In the genomic region with DNA sequence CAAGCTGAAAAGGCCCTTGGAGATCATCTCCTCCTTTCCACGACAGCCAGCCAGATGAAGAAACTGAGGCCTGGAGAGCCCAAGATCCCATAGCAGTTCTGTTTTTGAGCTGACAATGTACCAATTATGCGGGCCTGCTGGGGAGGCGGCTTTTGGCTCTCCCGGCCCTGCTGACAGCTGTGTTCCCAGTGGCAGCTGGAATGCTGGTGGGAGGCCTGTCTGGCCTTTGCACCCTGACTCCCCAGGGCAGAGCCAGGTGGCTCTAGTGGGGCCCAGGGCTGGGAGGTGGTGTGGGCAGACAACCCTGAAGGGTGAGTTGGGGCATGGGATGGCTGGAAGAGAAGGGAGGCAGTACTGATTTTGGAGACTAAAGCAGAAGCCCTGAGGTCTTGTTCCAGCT, we compare ENCODE assay signal across 1 cellular context.
TF ChIP-seq lines count a peak whose summit lies in the region.

No MANE protein-coding gene starts in this region.

TF ChIP-seq in HepG2, 621 proteins besides CTCF, POLR2A, EP300 and RAD21 (continued from another document and continues in another):
- TF ChIP-seq, protein P1, sequence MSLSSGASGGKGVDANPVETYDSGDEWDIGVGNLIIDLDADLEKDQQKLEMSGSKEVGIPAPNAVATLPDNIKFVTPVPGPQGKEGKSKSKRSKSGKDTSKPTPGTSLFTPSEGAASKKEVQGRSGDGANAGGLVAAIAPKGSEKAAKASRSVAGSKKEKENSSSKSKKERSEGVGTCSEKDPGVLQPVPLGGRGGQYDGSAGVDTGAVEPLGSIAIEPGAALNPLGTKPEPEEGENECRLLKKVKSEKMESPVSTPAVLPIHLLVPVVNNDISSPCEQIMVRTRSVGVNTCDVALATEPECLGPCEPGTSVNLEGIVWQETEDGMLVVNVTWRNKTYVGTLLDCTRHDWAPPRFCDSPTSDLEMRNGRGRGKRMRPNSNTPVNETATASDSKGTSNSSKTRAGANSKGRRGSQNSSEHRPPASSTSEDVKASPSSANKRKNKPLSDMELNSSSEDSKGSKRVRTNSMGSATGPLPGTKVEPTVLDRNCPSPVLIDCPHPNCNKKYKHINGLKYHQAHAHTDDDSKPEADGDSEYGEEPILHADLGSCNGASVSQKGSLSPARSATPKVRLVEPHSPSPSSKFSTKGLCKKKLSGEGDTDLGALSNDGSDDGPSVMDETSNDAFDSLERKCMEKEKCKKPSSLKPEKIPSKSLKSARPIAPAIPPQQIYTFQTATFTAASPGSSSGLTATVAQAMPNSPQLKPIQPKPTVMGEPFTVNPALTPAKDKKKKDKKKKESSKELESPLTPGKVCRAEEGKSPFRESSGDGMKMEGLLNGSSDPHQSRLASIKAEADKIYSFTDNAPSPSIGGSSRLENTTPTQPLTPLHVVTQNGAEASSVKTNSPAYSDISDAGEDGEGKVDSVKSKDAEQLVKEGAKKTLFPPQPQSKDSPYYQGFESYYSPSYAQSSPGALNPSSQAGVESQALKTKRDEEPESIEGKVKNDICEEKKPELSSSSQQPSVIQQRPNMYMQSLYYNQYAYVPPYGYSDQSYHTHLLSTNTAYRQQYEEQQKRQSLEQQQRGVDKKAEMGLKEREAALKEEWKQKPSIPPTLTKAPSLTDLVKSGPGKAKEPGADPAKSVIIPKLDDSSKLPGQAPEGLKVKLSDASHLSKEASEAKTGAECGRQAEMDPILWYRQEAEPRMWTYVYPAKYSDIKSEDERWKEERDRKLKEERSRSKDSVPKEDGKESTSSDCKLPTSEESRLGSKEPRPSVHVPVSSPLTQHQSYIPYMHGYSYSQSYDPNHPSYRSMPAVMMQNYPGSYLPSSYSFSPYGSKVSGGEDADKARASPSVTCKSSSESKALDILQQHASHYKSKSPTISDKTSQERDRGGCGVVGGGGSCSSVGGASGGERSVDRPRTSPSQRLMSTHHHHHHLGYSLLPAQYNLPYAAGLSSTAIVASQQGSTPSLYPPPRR (CRISPR knock-in tag; IDR thresholded peaks at IDR 0.05; ENCODE audit: borderline replicate concordance), result 0 out of 2 replicates have a peak, but pooled peaks have one; percentile 43
- no peak for TF ChIP-seq JARID2 (CRISPR knock-in tag; IDR thresholded peaks at IDR 0.05; ENCODE audit: insufficient replicate concordance)
- 0 out of 2 replicates have a peak, but pooled peaks have one; percentile 43 for TF ChIP-seq HMG20A (CRISPR knock-in tag; IDR thresholded peaks at IDR 0.05; ENCODE audit: borderline replicate concordance)
- no peak for TF ChIP-seq ZNF550 (CRISPR knock-in tag; IDR thresholded peaks at IDR 0.05; ENCODE audit: borderline replicate concordance)
- TF ChIP-seq HOMEZ (CRISPR knock-in tag; IDR thresholded peaks at IDR 0.05; ENCODE audit: low read depth), result peak; percentile 28; the same call in 1 of the 2 replicates
- TF ChIP-seq SMAD1 (CRISPR knock-in tag; IDR thresholded peaks at IDR 0.05; ENCODE audit: borderline replicate concordance, low read depth), result no peak
- 0 out of 2 replicates have a peak, but pooled peaks have one; percentile 24 for TF ChIP-seq DRAP1 (CRISPR knock-in tag; IDR thresholded peaks at IDR 0.05)
- peak; percentile 51; the same call in 1 of the 2 replicates for TF ChIP-seq PHF21A (CRISPR knock-in tag; IDR thresholded peaks at IDR 0.05)
- peak; percentile 36; the same call in 1 of the 2 replicates for TF ChIP-seq FOXO1 (CRISPR knock-in tag; IDR thresholded peaks at IDR 0.05)
- TF ChIP-seq, protein P2, sequence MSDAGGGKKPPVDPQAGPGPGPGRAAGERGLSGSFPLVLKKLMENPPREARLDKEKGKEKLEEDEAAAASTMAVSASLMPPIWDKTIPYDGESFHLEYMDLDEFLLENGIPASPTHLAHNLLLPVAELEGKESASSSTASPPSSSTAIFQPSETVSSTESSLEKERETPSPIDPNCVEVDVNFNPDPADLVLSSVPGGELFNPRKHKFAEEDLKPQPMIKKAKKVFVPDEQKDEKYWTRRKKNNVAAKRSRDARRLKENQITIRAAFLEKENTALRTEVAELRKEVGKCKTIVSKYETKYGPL (CRISPR knock-in tag; IDR thresholded peaks at IDR 0.05), result no peak
- TF ChIP-seq FOXA3 (CRISPR knock-in tag; IDR thresholded peaks at IDR 0.05), result 0 out of 2 replicates have a peak, but pooled peaks have one; percentile 9
- TF ChIP-seq ZNF768 (CRISPR knock-in tag; IDR thresholded peaks at IDR 0.05), result peak; percentile 92; the same call in 1 of the 2 replicates
- no peak for TF ChIP-seq UBTF (CRISPR knock-in tag; IDR thresholded peaks at IDR 0.05)
- TF ChIP-seq ZFX (CRISPR knock-in tag; IDR thresholded peaks at IDR 0.05; ENCODE audit: low read depth), result peak; percentile 82
- no peak for TF ChIP-seq NR2F2 (IDR thresholded peaks at IDR 0.05; ENCODE audit: borderline replicate concordance, low read depth)
- no peak for TF ChIP-seq GZF1 (CRISPR knock-in tag; IDR thresholded peaks at IDR 0.05)
- no peak for TF ChIP-seq NCOA1 (CRISPR knock-in tag; IDR thresholded peaks at IDR 0.05)
- no peak for TF ChIP-seq ZNF431 (CRISPR knock-in tag; IDR thresholded peaks at IDR 0.05; ENCODE audit: borderline replicate concordance, low read depth)
- no peak for TF ChIP-seq ZNF557 (CRISPR knock-in tag; IDR thresholded peaks at IDR 0.05)
- 0 out of 2 replicates have a peak, but pooled peaks have one; percentile 46 for TF ChIP-seq GATAD2A (CRISPR knock-in tag; IDR thresholded peaks at IDR 0.05)
- peak; percentile 88 for TF ChIP-seq ZMYM3 (CRISPR knock-in tag; IDR thresholded peaks at IDR 0.05)
- TF ChIP-seq ZNF12 (CRISPR knock-in tag; IDR thresholded peaks at IDR 0.05), result no peak
- no peak for TF ChIP-seq NONO (IDR thresholded peaks at IDR 0.05)
- no peak for TF ChIP-seq NONO (CRISPR knock-in tag; conservative IDR thresholded peaks at IDR 0.05)
- no peak for TF ChIP-seq ZNF296 (CRISPR knock-in tag; conservative IDR thresholded peaks at IDR 0.05)
- no peak for TF ChIP-seq HOXA9 (CRISPR knock-in tag; IDR thresholded peaks at IDR 0.05; ENCODE audit: borderline replicate concordance)
- 0 out of 2 replicates have a peak, but pooled peaks have one; percentile 32 for TF ChIP-seq IKZF5 (CRISPR knock-in tag; IDR thresholded peaks at IDR 0.05)
- TF ChIP-seq ZNF496 (CRISPR knock-in tag; IDR thresholded peaks at IDR 0.05; ENCODE audit: insufficient replicate concordance), result no peak
- no peak for TF ChIP-seq ZNF121 (CRISPR knock-in tag; IDR thresholded peaks at IDR 0.05)
- TF ChIP-seq, protein P3, sequence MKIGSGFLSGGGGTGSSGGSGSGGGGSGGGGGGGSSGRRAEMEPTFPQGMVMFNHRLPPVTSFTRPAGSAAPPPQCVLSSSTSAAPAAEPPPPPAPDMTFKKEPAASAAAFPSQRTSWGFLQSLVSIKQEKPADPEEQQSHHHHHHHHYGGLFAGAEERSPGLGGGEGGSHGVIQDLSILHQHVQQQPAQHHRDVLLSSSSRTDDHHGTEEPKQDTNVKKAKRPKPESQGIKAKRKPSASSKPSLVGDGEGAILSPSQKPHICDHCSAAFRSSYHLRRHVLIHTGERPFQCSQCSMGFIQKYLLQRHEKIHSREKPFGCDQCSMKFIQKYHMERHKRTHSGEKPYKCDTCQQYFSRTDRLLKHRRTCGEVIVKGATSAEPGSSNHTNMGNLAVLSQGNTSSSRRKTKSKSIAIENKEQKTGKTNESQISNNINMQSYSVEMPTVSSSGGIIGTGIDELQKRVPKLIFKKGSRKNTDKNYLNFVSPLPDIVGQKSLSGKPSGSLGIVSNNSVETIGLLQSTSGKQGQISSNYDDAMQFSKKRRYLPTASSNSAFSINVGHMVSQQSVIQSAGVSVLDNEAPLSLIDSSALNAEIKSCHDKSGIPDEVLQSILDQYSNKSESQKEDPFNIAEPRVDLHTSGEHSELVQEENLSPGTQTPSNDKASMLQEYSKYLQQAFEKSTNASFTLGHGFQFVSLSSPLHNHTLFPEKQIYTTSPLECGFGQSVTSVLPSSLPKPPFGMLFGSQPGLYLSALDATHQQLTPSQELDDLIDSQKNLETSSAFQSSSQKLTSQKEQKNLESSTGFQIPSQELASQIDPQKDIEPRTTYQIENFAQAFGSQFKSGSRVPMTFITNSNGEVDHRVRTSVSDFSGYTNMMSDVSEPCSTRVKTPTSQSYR (CRISPR knock-in tag; IDR thresholded peaks at IDR 0.05; ENCODE audit: borderline replicate concordance), result peak; percentile 59
- no peak for TF ChIP-seq SP4 (CRISPR knock-in tag; IDR thresholded peaks at IDR 0.05)
- no peak for TF ChIP-seq ZNF800 (CRISPR knock-in tag; IDR thresholded peaks at IDR 0.05)
- no peak for TF ChIP-seq KDM5A (IDR thresholded peaks at IDR 0.05; ENCODE audit: borderline replicate concordance, low read length)
- TF ChIP-seq, protein P4, sequence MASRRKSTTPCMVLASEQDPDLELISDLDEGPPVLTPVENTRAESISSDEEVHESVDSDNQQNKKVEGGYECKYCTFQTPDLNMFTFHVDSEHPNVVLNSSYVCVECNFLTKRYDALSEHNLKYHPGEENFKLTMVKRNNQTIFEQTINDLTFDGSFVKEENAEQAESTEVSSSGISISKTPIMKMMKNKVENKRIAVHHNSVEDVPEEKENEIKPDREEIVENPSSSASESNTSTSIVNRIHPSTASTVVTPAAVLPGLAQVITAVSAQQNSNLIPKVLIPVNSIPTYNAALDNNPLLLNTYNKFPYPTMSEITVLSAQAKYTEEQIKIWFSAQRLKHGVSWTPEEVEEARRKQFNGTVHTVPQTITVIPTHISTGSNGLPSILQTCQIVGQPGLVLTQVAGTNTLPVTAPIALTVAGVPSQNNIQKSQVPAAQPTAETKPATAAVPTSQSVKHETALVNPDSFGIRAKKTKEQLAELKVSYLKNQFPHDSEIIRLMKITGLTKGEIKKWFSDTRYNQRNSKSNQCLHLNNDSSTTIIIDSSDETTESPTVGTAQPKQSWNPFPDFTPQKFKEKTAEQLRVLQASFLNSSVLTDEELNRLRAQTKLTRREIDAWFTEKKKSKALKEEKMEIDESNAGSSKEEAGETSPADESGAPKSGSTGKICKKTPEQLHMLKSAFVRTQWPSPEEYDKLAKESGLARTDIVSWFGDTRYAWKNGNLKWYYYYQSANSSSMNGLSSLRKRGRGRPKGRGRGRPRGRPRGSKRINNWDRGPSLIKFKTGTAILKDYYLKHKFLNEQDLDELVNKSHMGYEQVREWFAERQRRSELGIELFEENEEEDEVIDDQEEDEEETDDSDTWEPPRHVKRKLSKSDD (CRISPR knock-in tag; IDR thresholded peaks at IDR 0.05; ENCODE audit: low read depth), result no peak
- TF ChIP-seq ZSCAN21 (CRISPR knock-in tag; IDR thresholded peaks at IDR 0.05; ENCODE audit: borderline replicate concordance), result no peak
- no peak for TF ChIP-seq ZSCAN12 (CRISPR knock-in tag; IDR thresholded peaks at IDR 0.05)
- TF ChIP-seq ZSCAN30 (CRISPR knock-in tag; IDR thresholded peaks at IDR 0.05), result no peak
- TF ChIP-seq, protein P5, sequence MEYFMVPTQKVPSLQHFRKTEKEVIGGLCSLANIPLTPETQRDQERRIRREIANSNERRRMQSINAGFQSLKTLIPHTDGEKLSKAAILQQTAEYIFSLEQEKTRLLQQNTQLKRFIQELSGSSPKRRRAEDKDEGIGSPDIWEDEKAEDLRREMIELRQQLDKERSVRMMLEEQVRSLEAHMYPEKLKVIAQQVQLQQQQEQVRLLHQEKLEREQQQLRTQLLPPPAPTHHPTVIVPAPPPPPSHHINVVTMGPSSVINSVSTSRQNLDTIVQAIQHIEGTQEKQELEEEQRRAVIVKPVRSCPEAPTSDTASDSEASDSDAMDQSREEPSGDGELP (IDR thresholded peaks at IDR 0.05; ENCODE audit: borderline replicate concordance, low read depth), result peak; percentile 96
- TF ChIP-seq NR2F1 (CRISPR knock-in tag; IDR thresholded peaks at IDR 0.05), result 0 out of 4 replicates have a peak, but pooled peaks of 1 of the 2 experiments have one; percentile 34
